In genomic region chr19:13086341-13086740, GRCh38 we compare ENCODE assay signal across 17 cellular contexts.
"Had no signal": no experiment of that assay in that cellular context is flagged by ENCODE, and none has a peak within 500 bp of the region (broad histone marks: within the 10 kb centered on the region; RNA-seq: fewer than 3 reads in every experiment).

No MANE protein-coding gene starts in this region.

- H3K79me2 ChIP-seq: hepatocyte had no signal

- H3K9me3 ChIP-seq: colonic mucosa, gastroesophageal sphincter, transverse colon had no signal

- H3K4me3 ChIP-seq: colonic mucosa, gastroesophageal sphincter, hepatocyte, transverse colon had no signal

- H3K36me3 ChIP-seq: colonic mucosa, transverse colon had no signal

- DNase-seq: activated CD4-positive, alpha-beta T cell treated with anti-CD3 and anti-CD28 coated beads, Interleukin-2, amount 50 U/mL, for 48 hours; activated CD4-positive, CD25-positive, alpha-beta regulatory T cell treated with anti-CD3 and anti-CD28 coated beads, Interleukin-2, amount 50 U/mL, for 72 hours; activated CD8-positive, alpha-beta memory T cell treated with anti-CD3 and anti-CD28 coated beads, Interleukin-2, amount 10 ng/mL, durations not matched to agents 7 days and 5 days; activated effector memory CD4-positive, alpha-beta T cell treated with Interleukin-2 at 50 U/mL for 16 hours; activated T-cell treated with anti-CD3 and anti-CD28 coated beads, Interleukin-2, amount 50 U/mL, for 24 hours; amniotic stem cell; colonic mucosa; effector CD8-positive, alpha-beta T cell; kidney glomerular epithelial cell; stimulated activated CD4-positive, alpha-beta T cell treated with anti-CD3 and anti-CD28 coated beads, Interleukin-15, amount 100 ng/mL, for 24 hours; stimulated activated CD4-positive, alpha-beta T cell treated with anti-CD3 and anti-CD28 coated beads, Interleukin-4, amount 100 ng/mL, for 24 hours; T-helper 9 cell; transverse colon had no signal

- H3K27me3 ChIP-seq: colonic mucosa, gastroesophageal sphincter, transverse colon had no signal

- H2AFZ ChIP-seq: hepatocyte had no signal

- H3K4me1 ChIP-seq: colonic mucosa had no signal

- ATAC-seq: activated CD8-positive, alpha-beta memory T cell treated with anti-CD3 and anti-CD28 coated beads, Interleukin-2, amount 10 ng/mL, durations not matched to agents 7 days and 5 days; activated naive CD4-positive, alpha-beta T cell treated with anti-CD3 and anti-CD28 coated beads, Interleukin-2, amount 50 U/mL, for 72 hours; gastroesophageal sphincter; natural killer cell treated with Interleukin-12 subunit alpha and Interleukin-12 subunit beta and Interleukin-15 and Interleukin-18, amount 100 ng/mL, for 72 hours had no signal

- H3K27ac ChIP-seq: colonic mucosa, hepatocyte had no signal

- H3K4me2 ChIP-seq: hepatocyte had no signal
